Comparison of ENCODE assay signal across 10 cellular contexts in genomic region chr1:85330206-85330605, GRCh38. TPM values are rescaled to one million over a fixed set of nuclear protein-coding genes. Genes with fewer than 3 reads are reported as not detected.
DNase-seq lines count a peak whose midpoint lies in the region; ATAC-seq and TF ChIP-seq lines count a peak whose summit lies in the region.
"Had no signal": no experiment of that assay in that cellular context is flagged by ENCODE, and none has a peak within 500 bp of the region (broad histone marks: within the 10 kb centered on the region; RNA-seq: fewer than 3 reads in every experiment).

No MANE protein-coding gene starts in this region.

- H3K27ac Mint-ChIP-seq in endothelial cell (ENCODE audit: unreplicated experiment) (peak overlapping the region; percentile 99), mesothelial cell of epicardium (peak overlapping the region; percentile 70), neural progenitor cell (no peak overlapping the region)

- POLR2A ChIA-PET in A673 (lab: Charles Lee; ENCODE audit: low non-redundant PET): no interaction called here
- POLR2A ChIA-PET in GM10248 (lab: Yijun Ruan, JAX): no interaction called here

- no peak overlapping the region for H3K4me2 ChIP-seq in neural progenitor cell

- H3K4me3 ChIP-seq in A673 (ENCODE audit: low read depth, low read length, poor library complexity, severe bottlenecking): no peak overlapping the region
- H3K4me3 ChIP-seq in neural progenitor cell: no peak overlapping the region

- ATAC-seq in HG03442 (IDR thresholded peaks at IDR 0.05; ENCODE audit: unreplicated experiment): no peak
- ATAC-seq in HG02973 (IDR thresholded peaks at IDR 0.05; ENCODE audit: unreplicated experiment): no peak

- H3K4me3 Mint-ChIP-seq in endothelial cell (ENCODE audit: unreplicated experiment): no peak overlapping the region
- H3K4me3 Mint-ChIP-seq in mesothelial cell of epicardium: no peak overlapping the region
- no peak overlapping the region for H3K4me3 Mint-ChIP-seq in neural progenitor cell

- H3K79me2 ChIP-seq in neural progenitor cell (ENCODE audit: low read depth): no peaks in the 10 kb centered on the region

- H3K27me3 Mint-ChIP-seq in endothelial cell (ENCODE audit: unreplicated experiment) (peaks cover 9% of the 10 kb centered on the region), mesothelial cell of epicardium (ENCODE audit: low read depth) (no peaks in the 10 kb centered on the region), neural progenitor cell (ENCODE audit: insufficient read depth, low read depth) (peaks cover 6% of the 10 kb centered on the region)
- H3K27me3 Mint-ChIP-seq: naive B cell had no signal

- H2AFZ ChIP-seq in neural progenitor cell (replicated peaks): no peak overlapping the region

- intact Hi-C loops in A673 (cut with micrococcal nuclease; ENCODE audit: unreplicated experiment): no loop called here

- BruUV-seq in A673 (replicated peaks; lab: Mats Ljungman, UMichigan): no TSS peak

- H3K27me3 ChIP-seq in A673 (replicated peaks; ENCODE audit: insufficient read depth, low read depth, low read length, poor library complexity) (no peaks in the 10 kb centered on the region), neural progenitor cell (no peaks in the 10 kb centered on the region)

- H3K36me3 Mint-ChIP-seq in endothelial cell (ENCODE audit: low read depth, unreplicated experiment) (peaks cover 8% of the 10 kb centered on the region), mesothelial cell of epicardium (peaks cover 13% of the 10 kb centered on the region), neural progenitor cell (peaks cover 6% of the 10 kb centered on the region)

- H3K27ac ChIP-seq in A673 (ENCODE audit: low read depth, low read length, poor library complexity, severe bottlenecking): peak overlapping the region; percentile 78
- no peak overlapping the region for H3K27ac ChIP-seq in neural progenitor cell
- H3K27ac ChIP-seq: C4-2B had no signal

- H3K9me3 ChIP-seq in A673 (ENCODE audit: low read depth, low read length, poor library complexity, severe bottlenecking): peaks cover 9% of the 10 kb centered on the region
- no peaks in the 10 kb centered on the region for H3K9me3 ChIP-seq in neural progenitor cell (ENCODE audit: low read depth)

- H3K9ac ChIP-seq in neural progenitor cell: no peak overlapping the region

- CTCF ChIA-PET in A673 (lab: Charles Lee) (no interaction called here), GM10248 (lab: Yijun Ruan, JAX) (interaction anchor here (1.3 to 1.5 kb wide), 2 partner anchors 22 to 363 kb away, joined by 3 to 4 read pairs; no protein-coding TSS in a partner anchor)

- peaks cover 31% of the 10 kb centered on the region for H3K4me1 ChIP-seq in A673 (ENCODE audit: insufficient read depth, low read length, poor library complexity, severe bottlenecking)
- no peaks in the 10 kb centered on the region for H3K4me1 ChIP-seq in neural progenitor cell

- peaks cover 6% of the 10 kb centered on the region for H3K9me3 Mint-ChIP-seq in endothelial cell (ENCODE audit: unreplicated experiment)
- H3K9me3 Mint-ChIP-seq in mesothelial cell of epicardium: peaks cover 13% of the 10 kb centered on the region
- peaks cover 16% of the 10 kb centered on the region for H3K9me3 Mint-ChIP-seq in neural progenitor cell

- DNase-seq in A673 (ENCODE audit: low spot score) (no peak), LHCN-M2 (ENCODE audit: low read depth) (peak; percentile 94), endothelial cell (ENCODE audit: low spot score) (no peak), mesothelial cell of epicardium (ENCODE audit: low spot score in 2 of 2, unreplicated experiment in 2 of 2) (no peak), GM10248 (ENCODE audit: extremely low spot score) (no peak), neural progenitor cell (ENCODE audit: low spot score) (no peak)

- TF ChIP-seq CTCF in A673 (conservative IDR thresholded peaks at IDR 0.05; ENCODE audit: low read depth, low read length): no peak
- TF ChIP-seq CTCF in endothelial cell (IDR thresholded peaks at IDR 0.05; ENCODE audit: unreplicated experiment): no peak
- TF ChIP-seq CTCF in mesothelial cell of epicardium (IDR thresholded peaks at IDR 0.05; ENCODE audit: unreplicated experiment): no peak
- no peak for TF ChIP-seq CTCF in GM10248 (IDR thresholded peaks at IDR 0.05; ENCODE audit: control extremely low read depth, extremely low read depth, low read depth, missing control alignments)
- TF ChIP-seq CTCF in neural progenitor cell (IDR thresholded peaks at IDR 0.05): no peak

- no peaks in the 10 kb centered on the region for H4K20me1 ChIP-seq in neural progenitor cell (ENCODE audit: low read depth)

- H3K4me1 Mint-ChIP-seq in endothelial cell (ENCODE audit: unreplicated experiment) (peaks cover 46% of the 10 kb centered on the region), mesothelial cell of epicardium (peaks cover 31% of the 10 kb centered on the region), neural progenitor cell (peaks cover 22% of the 10 kb centered on the region)

- peaks cover 10% of the 10 kb centered on the region for H3K36me3 ChIP-seq in A673 (ENCODE audit: insufficient read depth, low read length, poor library complexity, severe bottlenecking)
- H3K36me3 ChIP-seq in neural progenitor cell: no peaks in the 10 kb centered on the region

- no peaks in the 10 kb centered on the region for H3F3A ChIP-seq in neural progenitor cell (ENCODE audit: low read depth)

RNA-seq across cellular contexts. Expression of gene BCL10, which starts 53.8 kb away (rescaled TPM):
- 18.1 and 20.9 TPM in 2 replicates for total RNA-seq in A673 (2021)
- 29.0 and 31.7 TPM in 2 replicates for total RNA-seq in LHCN-M2 (2014; rRNA removed)
- 10.1 TPM for polyA plus RNA-seq in LHCN-M2 (2012)
- 33.6 TPM for total RNA-seq in endothelial cell (ENCODE audit: unreplicated experiment)
- 26.9 to 28.4 TPM (median 27.2 TPM) in 3 replicates for total RNA-seq in mesothelial cell of epicardium
- total RNA-seq in neural progenitor cell (ENCODE audit: low replicate concordance): 17.4 and 28.2 TPM in 2 replicates
